Comparison of ENCODE assay signal across 1 cellular context in the genomic region with DNA sequence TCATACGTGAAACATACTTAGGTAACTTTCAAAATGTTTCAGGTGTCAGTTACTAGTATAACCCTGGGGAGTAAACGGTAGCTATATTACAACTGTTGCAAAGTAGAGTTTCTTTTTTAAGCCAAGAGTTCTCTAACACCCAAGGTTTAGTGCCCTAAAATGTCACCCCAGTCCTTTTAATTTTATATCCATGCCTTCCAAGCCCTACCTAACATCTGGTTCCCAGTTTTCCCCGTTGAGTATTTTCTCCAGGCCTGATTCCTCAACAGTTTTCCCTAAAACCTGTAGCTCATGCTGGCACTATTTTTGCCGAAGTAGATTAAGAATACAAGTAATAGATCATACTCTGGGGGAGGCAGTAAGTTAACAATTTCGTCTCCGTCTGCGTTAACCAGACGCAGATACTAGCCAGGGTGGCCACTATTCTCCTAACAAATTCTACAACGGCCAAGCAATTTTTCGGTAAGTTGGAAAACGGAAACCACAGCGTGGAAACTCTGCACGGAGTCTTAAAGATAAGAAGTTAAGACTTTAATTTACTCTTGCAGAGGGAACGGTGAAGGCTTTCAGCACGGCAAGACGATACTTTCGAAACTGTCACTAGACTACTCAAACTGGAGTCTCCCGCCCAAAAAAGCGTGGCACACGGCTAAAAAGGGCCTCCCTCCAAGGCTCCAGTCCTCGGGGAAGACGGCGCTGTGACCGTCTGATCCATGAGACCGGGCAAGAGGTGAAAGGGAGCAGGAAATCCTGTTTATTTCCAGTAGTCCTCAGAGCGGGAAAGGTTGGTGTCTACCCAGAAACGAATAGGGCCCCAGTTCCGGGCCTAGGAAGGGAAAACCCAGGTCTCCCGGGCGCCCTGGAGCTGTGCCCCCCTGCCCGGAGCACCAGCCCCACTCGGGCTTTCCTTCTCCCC.
A peak's percentile ranks its signal among the peaks of the same experiment; 100 is the strongest.
TF ChIP-seq lines count a peak whose summit lies in the region.

No MANE protein-coding gene starts in this region.

TF ChIP-seq in K562, 482 proteins besides CTCF, POLR2A, EP300 and RAD21 (continues in another document):
- TF ChIP-seq, protein P1, sequence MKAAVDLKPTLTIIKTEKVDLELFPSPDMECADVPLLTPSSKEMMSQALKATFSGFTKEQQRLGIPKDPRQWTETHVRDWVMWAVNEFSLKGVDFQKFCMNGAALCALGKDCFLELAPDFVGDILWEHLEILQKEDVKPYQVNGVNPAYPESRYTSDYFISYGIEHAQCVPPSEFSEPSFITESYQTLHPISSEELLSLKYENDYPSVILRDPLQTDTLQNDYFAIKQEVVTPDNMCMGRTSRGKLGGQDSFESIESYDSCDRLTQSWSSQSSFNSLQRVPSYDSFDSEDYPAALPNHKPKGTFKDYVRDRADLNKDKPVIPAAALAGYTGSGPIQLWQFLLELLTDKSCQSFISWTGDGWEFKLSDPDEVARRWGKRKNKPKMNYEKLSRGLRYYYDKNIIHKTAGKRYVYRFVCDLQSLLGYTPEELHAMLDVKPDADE (conservative IDR thresholded peaks at IDR 0.05; ENCODE audit: control insufficient read depth, low read depth, low read length), result no peak
- TF ChIP-seq SUPT5H (IDR thresholded peaks at IDR 0.05) (no peak), ZNF324 (CRISPR knock-in tag; IDR thresholded peaks at IDR 0.05) (0 out of 2 replicates have a peak, but pooled peaks have one; percentile 20), ZNF668 (CRISPR knock-in tag; IDR thresholded peaks at IDR 0.05) (no peak), SMC3 (conservative IDR thresholded peaks at IDR 0.05; ENCODE audit: insufficient read depth, low read depth, low read length) (0 out of 2 replicates have a peak, but pooled peaks have one; percentile 8), DACH1 (IDR thresholded peaks at IDR 0.05; ENCODE audit: partially characterized antibody) (no peak), SIN3A (IDR thresholded peaks at IDR 0.05; ENCODE audit: borderline replicate concordance in 2 of 2, control insufficient read depth in 1 of 2, low read depth in 2 of 2, low read length in 2 of 2) (0 out of 4 replicates have a peak, but pooled peaks have one; percentile 23 to 44), SRF (CRISPR knock-in tag; IDR thresholded peaks at IDR 0.05) (0 out of 4 replicates have a peak, but pooled peaks of 1 of the 2 experiments have one; percentile 8), MAZ (CRISPR knock-in tag; conservative IDR thresholded peaks at IDR 0.05 in 1 of 2, IDR thresholded peaks at IDR 0.05 in 1 of 2) (0 out of 4 replicates have a peak, but pooled peaks of 1 of the 2 experiments have one; percentile 10), DPF2 (IDR thresholded peaks at IDR 0.05) (no peak), SAP30 (IDR thresholded peaks at IDR 0.05; ENCODE audit: borderline replicate concordance, insufficient read depth, low read depth, low read length, poor library complexity, severe bottlenecking) (peak; percentile 36), SMARCA4 (IDR thresholded peaks at IDR 0.05) (no peak; the same call in 1 of the 2 replicates), SREBF2 (CRISPR knock-in tag; IDR thresholded peaks at IDR 0.05) (no peak), DIDO1 (tag; IDR thresholded peaks at IDR 0.05; ENCODE audit: low read depth) (no peak), MTA3 (IDR thresholded peaks at IDR 0.05; ENCODE audit: borderline replicate concordance) (no peak), LEF1 (IDR thresholded peaks at IDR 0.05) (no peak), SMARCE1 (IDR thresholded peaks at IDR 0.05) (peak; percentile 11; the same call in 1 of the 2 replicates)
- TF ChIP-seq, protein P2, sequence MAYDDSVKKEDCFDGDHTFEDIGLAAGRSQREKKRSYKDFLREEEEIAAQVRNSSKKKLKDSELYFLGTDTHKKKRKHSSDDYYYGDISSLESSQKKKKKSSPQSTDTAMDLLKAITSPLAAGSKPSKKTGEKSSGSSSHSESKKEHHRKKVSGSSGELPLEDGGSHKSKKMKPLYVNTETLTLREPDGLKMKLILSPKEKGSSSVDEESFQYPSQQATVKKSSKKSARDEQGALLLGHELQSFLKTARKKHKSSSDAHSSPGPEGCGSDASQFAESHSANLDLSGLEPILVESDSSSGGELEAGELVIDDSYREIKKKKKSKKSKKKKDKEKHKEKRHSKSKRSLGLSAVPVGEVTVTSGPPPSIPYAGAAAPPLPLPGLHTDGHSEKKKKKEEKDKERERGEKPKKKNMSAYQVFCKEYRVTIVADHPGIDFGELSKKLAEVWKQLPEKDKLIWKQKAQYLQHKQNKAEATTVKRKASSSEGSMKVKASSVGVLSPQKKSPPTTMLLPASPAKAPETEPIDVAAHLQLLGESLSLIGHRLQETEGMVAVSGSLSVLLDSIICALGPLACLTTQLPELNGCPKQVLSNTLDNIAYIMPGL (CRISPR knock-in tag; IDR thresholded peaks at IDR 0.05), result no peak
- TF ChIP-seq, protein P3, sequence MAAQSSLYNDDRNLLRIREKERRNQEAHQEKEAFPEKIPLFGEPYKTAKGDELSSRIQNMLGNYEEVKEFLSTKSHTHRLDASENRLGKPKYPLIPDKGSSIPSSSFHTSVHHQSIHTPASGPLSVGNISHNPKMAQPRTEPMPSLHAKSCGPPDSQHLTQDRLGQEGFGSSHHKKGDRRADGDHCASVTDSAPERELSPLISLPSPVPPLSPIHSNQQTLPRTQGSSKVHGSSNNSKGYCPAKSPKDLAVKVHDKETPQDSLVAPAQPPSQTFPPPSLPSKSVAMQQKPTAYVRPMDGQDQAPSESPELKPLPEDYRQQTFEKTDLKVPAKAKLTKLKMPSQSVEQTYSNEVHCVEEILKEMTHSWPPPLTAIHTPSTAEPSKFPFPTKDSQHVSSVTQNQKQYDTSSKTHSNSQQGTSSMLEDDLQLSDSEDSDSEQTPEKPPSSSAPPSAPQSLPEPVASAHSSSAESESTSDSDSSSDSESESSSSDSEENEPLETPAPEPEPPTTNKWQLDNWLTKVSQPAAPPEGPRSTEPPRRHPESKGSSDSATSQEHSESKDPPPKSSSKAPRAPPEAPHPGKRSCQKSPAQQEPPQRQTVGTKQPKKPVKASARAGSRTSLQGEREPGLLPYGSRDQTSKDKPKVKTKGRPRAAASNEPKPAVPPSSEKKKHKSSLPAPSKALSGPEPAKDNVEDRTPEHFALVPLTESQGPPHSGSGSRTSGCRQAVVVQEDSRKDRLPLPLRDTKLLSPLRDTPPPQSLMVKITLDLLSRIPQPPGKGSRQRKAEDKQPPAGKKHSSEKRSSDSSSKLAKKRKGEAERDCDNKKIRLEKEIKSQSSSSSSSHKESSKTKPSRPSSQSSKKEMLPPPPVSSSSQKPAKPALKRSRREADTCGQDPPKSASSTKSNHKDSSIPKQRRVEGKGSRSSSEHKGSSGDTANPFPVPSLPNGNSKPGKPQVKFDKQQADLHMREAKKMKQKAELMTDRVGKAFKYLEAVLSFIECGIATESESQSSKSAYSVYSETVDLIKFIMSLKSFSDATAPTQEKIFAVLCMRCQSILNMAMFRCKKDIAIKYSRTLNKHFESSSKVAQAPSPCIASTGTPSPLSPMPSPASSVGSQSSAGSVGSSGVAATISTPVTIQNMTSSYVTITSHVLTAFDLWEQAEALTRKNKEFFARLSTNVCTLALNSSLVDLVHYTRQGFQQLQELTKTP (IDR thresholded peaks at IDR 0.05; ENCODE audit: low read depth in 1 of 2, partially characterized antibody in 2 of 2), result peak in 1 of 2 experiments; percentile 34
- TF ChIP-seq, protein P4, sequence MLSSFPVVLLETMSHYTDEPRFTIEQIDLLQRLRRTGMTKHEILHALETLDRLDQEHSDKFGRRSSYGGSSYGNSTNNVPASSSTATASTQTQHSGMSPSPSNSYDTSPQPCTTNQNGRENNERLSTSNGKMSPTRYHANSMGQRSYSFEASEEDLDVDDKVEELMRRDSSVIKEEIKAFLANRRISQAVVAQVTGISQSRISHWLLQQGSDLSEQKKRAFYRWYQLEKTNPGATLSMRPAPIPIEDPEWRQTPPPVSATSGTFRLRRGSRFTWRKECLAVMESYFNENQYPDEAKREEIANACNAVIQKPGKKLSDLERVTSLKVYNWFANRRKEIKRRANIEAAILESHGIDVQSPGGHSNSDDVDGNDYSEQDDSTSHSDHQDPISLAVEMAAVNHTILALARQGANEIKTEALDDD (IDR thresholded peaks at IDR 0.05), result peak; percentile 81; the same call in 1 of the 2 replicates
- TF ChIP-seq, protein P5, sequence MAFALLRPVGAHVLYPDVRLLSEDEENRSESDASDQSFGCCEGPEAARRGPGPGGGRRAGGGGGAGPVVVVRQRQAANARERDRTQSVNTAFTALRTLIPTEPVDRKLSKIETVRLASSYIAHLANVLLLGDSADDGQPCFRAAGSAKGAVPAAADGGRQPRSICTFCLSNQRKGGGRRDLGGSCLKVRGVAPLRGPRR (CRISPR knock-in tag; IDR thresholded peaks at IDR 0.05), result no peak
- TF ChIP-seq, protein P6, sequence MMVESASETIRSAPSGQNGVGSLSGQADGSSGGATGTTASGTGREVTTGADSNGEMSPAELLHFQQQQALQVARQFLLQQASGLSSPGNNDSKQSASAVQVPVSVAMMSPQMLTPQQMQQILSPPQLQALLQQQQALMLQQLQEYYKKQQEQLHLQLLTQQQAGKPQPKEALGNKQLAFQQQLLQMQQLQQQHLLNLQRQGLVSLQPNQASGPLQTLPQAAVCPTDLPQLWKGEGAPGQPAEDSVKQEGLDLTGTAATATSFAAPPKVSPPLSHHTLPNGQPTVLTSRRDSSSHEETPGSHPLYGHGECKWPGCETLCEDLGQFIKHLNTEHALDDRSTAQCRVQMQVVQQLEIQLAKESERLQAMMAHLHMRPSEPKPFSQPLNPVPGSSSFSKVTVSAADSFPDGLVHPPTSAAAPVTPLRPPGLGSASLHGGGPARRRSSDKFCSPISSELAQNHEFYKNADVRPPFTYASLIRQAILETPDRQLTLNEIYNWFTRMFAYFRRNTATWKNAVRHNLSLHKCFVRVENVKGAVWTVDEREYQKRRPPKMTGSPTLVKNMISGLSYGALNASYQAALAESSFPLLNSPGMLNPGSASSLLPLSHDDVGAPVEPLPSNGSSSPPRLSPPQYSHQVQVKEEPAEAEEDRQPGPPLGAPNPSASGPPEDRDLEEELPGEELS (CRISPR knock-in tag; IDR thresholded peaks at IDR 0.05; ENCODE audit: borderline replicate concordance), result 0 out of 2 replicates have a peak, but pooled peaks have one; percentile 29
- TF ChIP-seq, protein P7, sequence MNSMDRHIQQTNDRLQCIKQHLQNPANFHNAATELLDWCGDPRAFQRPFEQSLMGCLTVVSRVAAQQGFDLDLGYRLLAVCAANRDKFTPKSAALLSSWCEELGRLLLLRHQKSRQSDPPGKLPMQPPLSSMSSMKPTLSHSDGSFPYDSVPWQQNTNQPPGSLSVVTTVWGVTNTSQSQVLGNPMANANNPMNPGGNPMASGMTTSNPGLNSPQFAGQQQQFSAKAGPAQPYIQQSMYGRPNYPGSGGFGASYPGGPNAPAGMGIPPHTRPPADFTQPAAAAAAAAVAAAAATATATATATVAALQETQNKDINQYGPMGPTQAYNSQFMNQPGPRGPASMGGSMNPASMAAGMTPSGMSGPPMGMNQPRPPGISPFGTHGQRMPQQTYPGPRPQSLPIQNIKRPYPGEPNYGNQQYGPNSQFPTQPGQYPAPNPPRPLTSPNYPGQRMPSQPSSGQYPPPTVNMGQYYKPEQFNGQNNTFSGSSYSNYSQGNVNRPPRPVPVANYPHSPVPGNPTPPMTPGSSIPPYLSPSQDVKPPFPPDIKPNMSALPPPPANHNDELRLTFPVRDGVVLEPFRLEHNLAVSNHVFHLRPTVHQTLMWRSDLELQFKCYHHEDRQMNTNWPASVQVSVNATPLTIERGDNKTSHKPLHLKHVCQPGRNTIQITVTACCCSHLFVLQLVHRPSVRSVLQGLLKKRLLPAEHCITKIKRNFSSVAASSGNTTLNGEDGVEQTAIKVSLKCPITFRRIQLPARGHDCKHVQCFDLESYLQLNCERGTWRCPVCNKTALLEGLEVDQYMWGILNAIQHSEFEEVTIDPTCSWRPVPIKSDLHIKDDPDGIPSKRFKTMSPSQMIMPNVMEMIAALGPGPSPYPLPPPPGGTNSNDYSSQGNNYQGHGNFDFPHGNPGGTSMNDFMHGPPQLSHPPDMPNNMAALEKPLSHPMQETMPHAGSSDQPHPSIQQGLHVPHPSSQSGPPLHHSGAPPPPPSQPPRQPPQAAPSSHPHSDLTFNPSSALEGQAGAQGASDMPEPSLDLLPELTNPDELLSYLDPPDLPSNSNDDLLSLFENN (IDR thresholded peaks at IDR 0.05; ENCODE audit: low read depth in 2 of 2, low read length in 2 of 2), result no peak
- TF ChIP-seq, protein P8, sequence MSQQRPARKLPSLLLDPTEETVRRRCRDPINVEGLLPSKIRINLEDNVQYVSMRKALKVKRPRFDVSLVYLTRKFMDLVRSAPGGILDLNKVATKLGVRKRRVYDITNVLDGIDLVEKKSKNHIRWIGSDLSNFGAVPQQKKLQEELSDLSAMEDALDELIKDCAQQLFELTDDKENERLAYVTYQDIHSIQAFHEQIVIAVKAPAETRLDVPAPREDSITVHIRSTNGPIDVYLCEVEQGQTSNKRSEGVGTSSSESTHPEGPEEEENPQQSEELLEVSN (IDR thresholded peaks at IDR 0.05; ENCODE audit: borderline replicate concordance in 1 of 2, extremely low read depth in 1 of 2, insufficient read depth in 1 of 2, insufficient read length in 1 of 2, low read depth in 1 of 2, low read length in 1 of 2, poor library complexity in 1 of 2, severe bottlenecking in 1 of 2), result peak in 1 of 2 experiments; percentile 70
